ENCODE assay signal across 14 cellular contexts in the genomic region with DNA sequence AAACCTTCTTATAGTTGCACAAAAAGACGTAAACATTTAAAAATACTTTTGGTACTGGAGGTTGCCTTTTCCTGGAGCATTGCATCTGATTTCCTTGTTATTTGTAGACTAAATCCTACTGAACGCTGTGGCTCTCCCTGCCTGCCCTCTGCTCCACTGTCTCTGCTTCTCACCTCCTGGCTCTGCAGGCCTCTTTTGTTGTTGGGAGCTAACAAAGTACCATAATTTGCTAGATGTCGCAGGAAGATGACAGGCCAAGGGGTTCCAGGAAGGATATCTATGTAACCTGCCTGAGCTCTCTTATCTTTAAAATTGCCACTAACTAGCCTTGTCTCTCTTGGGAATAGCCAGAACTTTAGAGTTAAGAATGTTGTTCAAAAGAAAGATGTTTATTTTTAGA. TPM values are rescaled to one million over a fixed set of nuclear protein-coding genes. Genes with fewer than 3 reads are reported as not detected.
DNase-seq lines count a peak whose midpoint lies in the region; ATAC-seq, FAIRE-seq and TF ChIP-seq lines count a peak whose summit lies in the region.
"Had no signal": no experiment of that assay in that cellular context is flagged by ENCODE, and none has a peak within 500 bp of the region (broad histone marks: within the 10 kb centered on the region; RNA-seq: fewer than 3 reads in every experiment).

No MANE protein-coding gene starts in this region.

- peak; percentile 58 for ATAC-seq in GM23338
- ATAC-seq in activated naive CD8-positive, alpha-beta T cell treated with anti-CD3 and anti-CD28 coated beads, Interleukin-2, amount 50 U/mL, for 24 hours, result no peak
- ATAC-seq in right cardiac atrium, result peak; percentile 36 to 42
- ATAC-seq in gastrocnemius medialis, result no peak
- ATAC-seq in pancreas, result no peak
- no peak for ATAC-seq in omental fat pad (ENCODE audit: low FRiP score)

- no peak for TF ChIP-seq POLR2A in gastrocnemius medialis (IDR thresholded peaks at IDR 0.05)

- FAIRE-seq in pancreas (lab: Jason Lieb, UNC) (no peak), GM19239 (lab: Jason Lieb, UNC) (no peak)

- no peaks in the 10 kb centered on the region for H3K9me2 ChIP-seq in GM23338 (ENCODE audit: insufficient read depth)
- H3K9me2 ChIP-seq: SK-N-SH had no signal

- no peaks in the 10 kb centered on the region for H3K9me3 Mint-ChIP-seq in GM23338
- no peaks in the 10 kb centered on the region for H3K9me3 Mint-ChIP-seq in activated naive CD8-positive, alpha-beta T cell treated with anti-CD3 and anti-CD28 coated beads, Interleukin-2, amount 50 U/mL, for 24 hours

- H2AFZ ChIP-seq in GM23338, result no peak overlapping the region

- 0 out of 2 replicates have a peak overlapping the region, but pooled peaks have one; percentile 35 for H3K27ac ChIP-seq in GM23338 (ENCODE audit: low read depth)
- peak overlapping the region; percentile 68 for H3K27ac ChIP-seq in right cardiac atrium (ENCODE audit: low read length)
- H3K27ac ChIP-seq in gastrocnemius medialis, result peak overlapping the region; percentile 61 to 74 (median 72)
- H3K27ac ChIP-seq in pancreas, result peak overlapping the region in 2 of 4 donors; percentile 12 to 64
- H3K27ac ChIP-seq: C4-2B had no signal

- DNase-seq in GM23338 (ENCODE audit: low spot score) (no peak), right cardiac atrium (no peak), gastrocnemius medialis (no peak), pancreas (no peak), GM19239 (ENCODE audit: insufficient read length, low spot score) (no peak), omental fat pad (ENCODE audit: low spot score) (no peak)
- DNase-seq in activated naive CD8-positive, alpha-beta T cell treated with anti-CD3 and anti-CD28 coated beads, Interleukin-2, amount 50 U/mL, for 24 hours, result no peak
- DNase-seq in stimulated activated naive CD4-positive, alpha-beta T cell (lab: John Stamatoyannopoulos, UW), result no peak
- DNase-seq: activated effector memory CD4-positive, alpha-beta T cell treated with anti-CD3 and anti-CD28 coated beads, Interleukin-2, amount 50 U/mL, for 16 hours; GF-D8; NCI-H774; retina; SK-N-SH had no signal

- H3K27me3 Mint-ChIP-seq in GM23338 (ENCODE audit: insufficient read depth, low read depth, poor library complexity), result peaks cover 3% of the 10 kb centered on the region
- H3K27me3 Mint-ChIP-seq in activated naive CD8-positive, alpha-beta T cell treated with anti-CD3 and anti-CD28 coated beads, Interleukin-2, amount 50 U/mL, for 24 hours, result no peaks in the 10 kb centered on the region

- TF ChIP-seq CTCF in GM23338 (conservative IDR thresholded peaks at IDR 0.05; ENCODE audit: low read depth in 2 of 2) (no peak), gastrocnemius medialis (IDR thresholded peaks at IDR 0.05 in 4 of 5, conservative IDR thresholded peaks at IDR 0.05 in 1 of 5) (no peak), pancreas (IDR thresholded peaks at IDR 0.05) (no peak), omental fat pad (IDR thresholded peaks at IDR 0.05) (no peak)

- peak overlapping the region; percentile 10; the same call in 1 of the 2 replicates for H3K27ac Mint-ChIP-seq in GM23338
- no peak overlapping the region for H3K27ac Mint-ChIP-seq in activated naive CD8-positive, alpha-beta T cell treated with anti-CD3 and anti-CD28 coated beads, Interleukin-2, amount 50 U/mL, for 24 hours

- H3K4me3 ChIP-seq in GM23338, result no peak overlapping the region
- H3K4me3 ChIP-seq in right cardiac atrium (ENCODE audit: low read length), result no peak overlapping the region
- H3K4me3 ChIP-seq in gastrocnemius medialis, result no peak overlapping the region
- H3K4me3 ChIP-seq in pancreas, result no peak overlapping the region

- WGBS in right cardiac atrium, result 38% methylated on average over 3 of the region's 3 CpGs
- WGBS in pancreas, 2 donors, result 48 to 56% methylated on average over 3 of the region's 3 CpGs

- H3K36me3 Mint-ChIP-seq in GM23338 (ENCODE audit: low read depth), result no peaks in the 10 kb centered on the region; the same call in 2 of the 3 replicates
- no peaks in the 10 kb centered on the region for H3K36me3 Mint-ChIP-seq in activated naive CD8-positive, alpha-beta T cell treated with anti-CD3 and anti-CD28 coated beads, Interleukin-2, amount 50 U/mL, for 24 hours (ENCODE audit: low read depth)

- H3F3A ChIP-seq in GM23338 (replicated peaks; ENCODE audit: low read depth), result no peaks in the 10 kb centered on the region

- in situ Hi-C loops in gastrocnemius medialis (cut with MboI; ENCODE audit: low sequenced_read_pairs in 4 of 4), result no loop called here

- H3K9me3 ChIP-seq in right cardiac atrium (ENCODE audit: control insufficient read depth, low read length) (no peaks in the 10 kb centered on the region), gastrocnemius medialis (no peaks in the 10 kb centered on the region), pancreas (no peaks in the 10 kb centered on the region)
- H3K9me3 ChIP-seq: SK-N-SH had no signal

- intact Hi-C loops in right cardiac atrium (cut with DNase I), result no loop called here
- intact Hi-C loops in gastrocnemius medialis (cut with DNase I; ENCODE audit: low total_unique reads), result loop anchor here (2.0 kb wide), 1 partner anchor 17 kb away; no protein-coding TSS in a partner anchor
- intact Hi-C loops in pancreas (cut with DNase I), result no loop called here

- H4K20me1 ChIP-seq in GM23338 (replicated peaks; ENCODE audit: insufficient read depth), result peaks cover 5% of the 10 kb centered on the region; the same call in 1 of the 2 replicates

- no peak overlapping the region for H3K4me3 Mint-ChIP-seq in GM23338
- peak overlapping the region; percentile 15 for H3K4me3 Mint-ChIP-seq in activated naive CD8-positive, alpha-beta T cell treated with anti-CD3 and anti-CD28 coated beads, Interleukin-2, amount 50 U/mL, for 24 hours

- H3K36me3 ChIP-seq in GM23338 (ENCODE audit: insufficient read depth) (no peaks in the 10 kb centered on the region), gastrocnemius medialis (no peaks in the 10 kb centered on the region), pancreas (no peaks in the 10 kb centered on the region)

- H3K27me3 ChIP-seq in GM23338 (ENCODE audit: insufficient read depth) (no peaks in the 10 kb centered on the region), right cardiac atrium (ENCODE audit: control insufficient read depth, insufficient read depth) (no peaks in the 10 kb centered on the region), gastrocnemius medialis (no peaks in the 10 kb centered on the region), pancreas (no peaks in the 10 kb centered on the region)

- peaks cover 83% of the 10 kb centered on the region for H3K79me2 ChIP-seq in GM23338 (replicated peaks; ENCODE audit: insufficient read depth)

- H3K4me2 ChIP-seq in GM23338, result no peak overlapping the region
- H3K4me2 ChIP-seq: SK-N-SH had no signal

- peaks cover 29% of the 10 kb centered on the region for H3K4me1 ChIP-seq in GM23338 (ENCODE audit: insufficient read depth)
- peaks cover 8% of the 10 kb centered on the region for H3K4me1 ChIP-seq in right cardiac atrium (ENCODE audit: control insufficient read depth, insufficient read depth, low read length)
- H3K4me1 ChIP-seq in gastrocnemius medialis, result peaks cover 36 to 55% of the 10 kb centered on the region in 2 donors
- H3K4me1 ChIP-seq in pancreas, result peaks cover 0 to 14% (median 6%) of the 10 kb centered on the region in 3 donors

- H3K4me1 Mint-ChIP-seq in GM23338, result peaks cover 29% of the 10 kb centered on the region
- H3K4me1 Mint-ChIP-seq in activated naive CD8-positive, alpha-beta T cell treated with anti-CD3 and anti-CD28 coated beads, Interleukin-2, amount 50 U/mL, for 24 hours, result peaks cover 52% of the 10 kb centered on the region

TF ChIP-seq in GM23338, 12 proteins besides CTCF, POLR2A, EP300 and RAD21:
- TF ChIP-seq CREB1 (CRISPR knock-in tag; IDR thresholded peaks at IDR 0.05; ENCODE audit: low read depth) (no peak), ZNF114 (CRISPR knock-in tag; IDR thresholded peaks at IDR 0.05) (no peak), POLR2AphosphoS5 (IDR thresholded peaks at IDR 0.05; ENCODE audit: low read depth) (no peak), NANOG (IDR thresholded peaks at IDR 0.05; ENCODE audit: borderline replicate concordance) (no peak), STAT1 (IDR thresholded peaks at IDR 0.05; ENCODE audit: unreplicated experiment) (no peak)
- TF ChIP-seq, protein P1, sequence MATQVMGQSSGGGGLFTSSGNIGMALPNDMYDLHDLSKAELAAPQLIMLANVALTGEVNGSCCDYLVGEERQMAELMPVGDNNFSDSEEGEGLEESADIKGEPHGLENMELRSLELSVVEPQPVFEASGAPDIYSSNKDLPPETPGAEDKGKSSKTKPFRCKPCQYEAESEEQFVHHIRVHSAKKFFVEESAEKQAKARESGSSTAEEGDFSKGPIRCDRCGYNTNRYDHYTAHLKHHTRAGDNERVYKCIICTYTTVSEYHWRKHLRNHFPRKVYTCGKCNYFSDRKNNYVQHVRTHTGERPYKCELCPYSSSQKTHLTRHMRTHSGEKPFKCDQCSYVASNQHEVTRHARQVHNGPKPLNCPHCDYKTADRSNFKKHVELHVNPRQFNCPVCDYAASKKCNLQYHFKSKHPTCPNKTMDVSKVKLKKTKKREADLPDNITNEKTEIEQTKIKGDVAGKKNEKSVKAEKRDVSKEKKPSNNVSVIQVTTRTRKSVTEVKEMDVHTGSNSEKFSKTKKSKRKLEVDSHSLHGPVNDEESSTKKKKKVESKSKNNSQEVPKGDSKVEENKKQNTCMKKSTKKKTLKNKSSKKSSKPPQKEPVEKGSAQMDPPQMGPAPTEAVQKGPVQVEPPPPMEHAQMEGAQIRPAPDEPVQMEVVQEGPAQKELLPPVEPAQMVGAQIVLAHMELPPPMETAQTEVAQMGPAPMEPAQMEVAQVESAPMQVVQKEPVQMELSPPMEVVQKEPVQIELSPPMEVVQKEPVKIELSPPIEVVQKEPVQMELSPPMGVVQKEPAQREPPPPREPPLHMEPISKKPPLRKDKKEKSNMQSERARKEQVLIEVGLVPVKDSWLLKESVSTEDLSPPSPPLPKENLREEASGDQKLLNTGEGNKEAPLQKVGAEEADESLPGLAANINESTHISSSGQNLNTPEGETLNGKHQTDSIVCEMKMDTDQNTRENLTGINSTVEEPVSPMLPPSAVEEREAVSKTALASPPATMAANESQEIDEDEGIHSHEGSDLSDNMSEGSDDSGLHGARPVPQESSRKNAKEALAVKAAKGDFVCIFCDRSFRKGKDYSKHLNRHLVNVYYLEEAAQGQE (IDR thresholded peaks at IDR 0.05; ENCODE audit: unreplicated experiment), result no peak

RNA-seq across cellular contexts. Expression of gene SYNE2, which starts 21.4 kb away (rescaled TPM):
- total RNA-seq in GM23338 (2014; rRNA removed; shearing (Covaris generic)), result 86.5 and 100 TPM in 2 replicates
- polyA plus RNA-seq in GM23338 (2016; fragmentation: Nextera tagmentation; extraction: Ambion mirVana) (21.7 and 34.3 TPM in 2 replicates), right cardiac atrium (189 TPM), pancreas (10 to 100 TPM; 46.4 to 57.5 TPM)
- total RNA-seq in right cardiac atrium (100 to 1,000 TPM in 3 of 4 donors, 10 to 100 TPM in 1; 83.7 to 229 (median 157) TPM), gastrocnemius medialis (100 to 1,000 TPM in 3 of 4 donors, 10 to 100 TPM in 1; 96.9 to 207 (median 182) TPM), pancreas (100 to 1,000 TPM in 1 of 6 donors, 10 to 100 TPM in 5; 45.2 to 103 (median 57.4) TPM), omental fat pad (100 to 1,000 TPM; 162 to 274 (median 207) TPM)

Comparison
In these comparisons a context has a peak if more than half of its experiments do, and no peak if none do; other contexts are left out.
1. ATAC-seq: peak in GM23338 (single experiment) and right cardiac atrium (2 of 2); none in activated naive CD8-positive, alpha-beta T cell treated with anti-CD3 and anti-CD28 coated beads, Interleukin-2, amount 50 U/mL, for 24 hours (single experiment), gastrocnemius medialis (0 of 2), pancreas (0 of 4) and omental fat pad (single experiment).